ENCODE assay signal across 13 cellular contexts in the genomic region with DNA sequence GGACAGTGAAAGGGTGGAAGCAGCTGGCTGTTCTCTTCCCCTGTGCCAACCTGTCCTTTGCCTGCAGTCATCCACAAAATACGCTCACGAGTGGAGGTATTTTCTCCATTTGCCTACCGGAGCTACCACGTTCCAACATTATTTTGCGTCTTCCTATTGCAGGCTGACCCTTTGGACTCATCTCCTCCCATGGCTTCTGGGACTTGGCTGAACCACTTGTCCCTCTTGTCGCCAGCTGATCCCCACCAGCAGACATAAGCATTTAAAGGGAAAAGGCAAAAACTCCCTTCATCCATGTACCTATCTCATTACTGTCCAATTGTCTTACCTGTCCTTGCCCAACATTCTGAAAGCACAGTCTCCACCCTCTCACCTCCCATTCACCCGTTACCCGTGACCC.
"Had no signal": no experiment of that assay in that cellular context is flagged by ENCODE, and none has a peak within 500 bp of the region (broad histone marks: within the 10 kb centered on the region; RNA-seq: fewer than 3 reads in every experiment).

No MANE protein-coding gene starts in this region.

- H3K36me3 Mint-ChIP-seq: mesothelial cell of epicardium had no signal

- H3K9me3 ChIP-seq: lower lobe of right lung, SJCRH30, tibial nerve had no signal

- H3K4me3 ChIP-seq: lower lobe of right lung, SJCRH30, tibial nerve had no signal

- H3K27me3 ChIP-seq: SJCRH30, tibial nerve had no signal

- H3K4me3 Mint-ChIP-seq: activated CD4-positive, alpha-beta T cell treated with anti-CD3 and anti-CD28 coated beads, Interleukin-2, amount 10 ng/mL, durations not matched to agents 24 days and 14 days; activated naive CD4-positive, alpha-beta T cell treated with anti-CD3 and anti-CD28 coated beads for 36 hours had no signal

- H3K27ac ChIP-seq: lower lobe of right lung, SJCRH30, tibial nerve, VCaP had no signal

- H3K27me3 Mint-ChIP-seq: stimulated activated naive B cell treated with anti-CD40 and anti-IgM and Interleukin-4, amounts not matched to agents 10 μg/mL and 1 μg/mL and 100 μg/mL, for 72 hours had no signal

- H3K36me3 ChIP-seq: SJCRH30 had no signal

- DNase-seq: activated CD4-positive, alpha-beta T cell treated with anti-CD3 and anti-CD28 coated beads, Interleukin-2, amount 10 ng/mL, durations not matched to agents 24 days and 14 days; activated naive CD4-positive, alpha-beta T cell treated with anti-CD3 and anti-CD28 coated beads for 36 hours; central memory CD4-positive, alpha-beta T cell; hypothalamus; lower lobe of right lung; posterior cingulate gyrus; right cardiac atrium; SJCRH30; stimulated activated naive B cell treated with anti-CD40 and anti-IgM and Interleukin-4, amounts not matched to agents 10 μg/mL and 1 μg/mL and 100 μg/mL, for 72 hours; T1000 had no signal

- H3K9me3 Mint-ChIP-seq: activated CD4-positive, alpha-beta T cell treated with anti-CD3 and anti-CD28 coated beads, Interleukin-2, amount 10 ng/mL, durations not matched to agents 24 days and 14 days; activated naive CD4-positive, alpha-beta T cell treated with anti-CD3 and anti-CD28 coated beads for 36 hours; mesothelial cell of epicardium; stimulated activated naive B cell treated with anti-CD40 and anti-IgM and Interleukin-4, amounts not matched to agents 10 μg/mL and 1 μg/mL and 100 μg/mL, for 72 hours had no signal

- ATAC-seq: lower lobe of right lung; right cardiac atrium; stimulated activated naive B cell treated with anti-CD40 and anti-IgM and Interleukin-4, amounts not matched to agents 10 μg/mL and 1 μg/mL and 100 μg/mL, for 72 hours had no signal

- H3K27ac Mint-ChIP-seq: activated CD4-positive, alpha-beta T cell treated with anti-CD3 and anti-CD28 coated beads, Interleukin-2, amount 10 ng/mL, durations not matched to agents 24 days and 14 days; activated naive CD4-positive, alpha-beta T cell treated with anti-CD3 and anti-CD28 coated beads for 36 hours; mesothelial cell of epicardium; stimulated activated naive B cell treated with anti-CD40 and anti-IgM and Interleukin-4, amounts not matched to agents 10 μg/mL and 1 μg/mL and 100 μg/mL, for 72 hours had no signal
